In the genomic region with DNA sequence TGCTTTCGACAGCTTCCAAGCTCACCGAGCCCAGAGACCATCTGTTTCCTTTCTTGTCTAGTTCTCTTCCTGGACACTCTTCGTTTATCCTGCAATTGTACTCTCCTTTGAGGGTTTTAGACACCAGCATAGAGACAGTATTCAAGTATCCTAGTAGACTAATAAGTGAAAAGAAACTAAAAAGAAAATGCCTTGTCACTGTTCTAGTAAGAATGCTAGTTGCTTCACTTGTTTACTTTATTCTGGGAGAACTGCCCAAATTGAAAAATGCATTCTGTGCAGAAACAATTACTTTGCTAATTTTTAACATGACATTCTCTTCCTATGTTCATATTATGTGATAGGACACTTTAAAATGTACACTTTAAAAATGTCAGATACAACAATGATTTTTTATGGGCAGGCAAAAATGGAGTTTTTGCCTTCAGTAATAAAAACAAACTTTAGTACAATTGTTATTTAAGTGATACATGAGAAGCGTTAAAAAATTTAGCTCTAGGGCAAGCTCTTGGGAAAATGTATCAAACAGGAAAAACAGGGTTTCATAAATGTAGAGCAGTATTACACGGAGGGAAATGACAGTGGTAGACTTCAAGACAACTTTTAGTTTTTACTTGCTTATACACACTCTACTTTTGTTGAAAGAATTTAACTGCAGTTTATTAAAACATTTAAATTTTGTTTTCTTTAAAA, we compare ENCODE assay signal across 8 cellular contexts. TPM values are rescaled to one million over a fixed set of nuclear protein-coding genes. Genes with fewer than 3 reads are reported as not detected.
DNase-seq lines count a peak whose midpoint lies in the region; ATAC-seq, FAIRE-seq and TF ChIP-seq lines count a peak whose summit lies in the region.

No MANE protein-coding gene starts in this region.

- H2BK20ac ChIP-seq in H1 (ENCODE audit: low read length) = no peak overlapping the region

- no peak overlapping the region for H2BK5ac ChIP-seq in H1 (ENCODE audit: low read depth, low read length)

- peak overlapping the region; percentile 74; the same call in 1 of the 2 replicates for H2AFZ ChIP-seq in PC-3 (ENCODE audit: low read length)
- 0 out of 2 replicates have a peak overlapping the region, but pooled peaks have one; percentile 17 for H2AFZ ChIP-seq in H1 (ENCODE audit: low read length)

- H3F3A ChIP-seq in PC-3 (ENCODE audit: low read length, unreplicated experiment) = no peaks in the 10 kb centered on the region

- H3K27ac ChIP-seq in PC-3 (ENCODE audit: low read length) (peak overlapping the region; percentile 79), H1 (ENCODE audit: low read depth, low read length) (no peak overlapping the region)

- H3K4me3 ChIP-seq in PC-3 (ENCODE audit: low read length) (peak overlapping the region; percentile 99), H1 (ENCODE audit: extremely low read depth in 1 of 4, insufficient read depth in 2 of 4, low read depth in 3 of 4, low read length in 4 of 4) (peak overlapping the region; percentile 62 to 96 (median 80))

- no peaks in the 10 kb centered on the region for H3K9me3 ChIP-seq in PC-3 (ENCODE audit: low read length)
- no peaks in the 10 kb centered on the region for H3K9me3 ChIP-seq in H1 (ENCODE audit: insufficient read depth in 2 of 2, low read depth in 1 of 2, low read length in 1 of 2)

- TF ChIP-seq RAD21 in H1 (IDR thresholded peaks at IDR 0.05 in 1 of 2, conservative IDR thresholded peaks at IDR 0.05 in 1 of 2; ENCODE audit: low read depth in 2 of 2, low read length in 2 of 2) = no peak

- no peak overlapping the region for H2BK120ac ChIP-seq in H1 (replicated peaks; ENCODE audit: low read depth, low read length)

- H4K91ac ChIP-seq in H1 (replicated peaks; ENCODE audit: insufficient read length, low read length) = no peak overlapping the region

- H3K27ac Mint-ChIP-seq in mesothelial cell of epicardium = peak overlapping the region; percentile 99

- H3K4me1 ChIP-seq in PC-3 (ENCODE audit: insufficient read depth, low read length) (peaks cover 25% of the 10 kb centered on the region), H1 (replicated peaks in 1 of 4; ENCODE audit: control insufficient read depth in 3 of 4, insufficient read depth in 4 of 4, low read length in 3 of 4) (peaks cover 0 to 5% (median 0%) of the 10 kb centered on the region in 4 experiments; a peak in 1 of 7 replicates)

- H3K79me1 ChIP-seq in H1 (ENCODE audit: low read depth, low read length) = peaks cover 4% of the 10 kb centered on the region; the same call in 1 of the 2 replicates

- H3K18ac ChIP-seq in H1 (ENCODE audit: extremely low read depth, low read length) = no peak overlapping the region

- peak overlapping the region; percentile 21 for H3K4ac ChIP-seq in H1 (replicated peaks; ENCODE audit: insufficient read length, low read depth, low read length)

- no peaks in the 10 kb centered on the region for H3K27me3 Mint-ChIP-seq in mesothelial cell of epicardium (ENCODE audit: low read depth)

- no peak overlapping the region for H3K14ac ChIP-seq in H1 (ENCODE audit: insufficient read length)

- FAIRE-seq in H1 (lab: Jason Lieb, UNC) (no peak), urothelium cell line (lab: Jason Lieb, UNC) (no peak)

- H3K36me3 ChIP-seq in PC-3 (ENCODE audit: low read depth, low read length) (no peaks in the 10 kb centered on the region), H1 (ENCODE audit: control insufficient read depth in 2 of 4, insufficient read depth in 4 of 4, low read length in 3 of 4) (no peaks in the 10 kb centered on the region)

- H3K9me3 Mint-ChIP-seq in mesothelial cell of epicardium = no peaks in the 10 kb centered on the region

- no peak overlapping the region for H2BK15ac ChIP-seq in H1 (ENCODE audit: low read length)

- ATAC-seq in GM18517 (IDR thresholded peaks at IDR 0.05; ENCODE audit: unreplicated experiment) (peak; percentile 4), PC-3 (no peak), HG02981 (IDR thresholded peaks at IDR 0.05; ENCODE audit: unreplicated experiment) (no peak)

- no peak overlapping the region for H4K5ac ChIP-seq in H1 (ENCODE audit: insufficient read length, low read depth, low read length)

- no peak overlapping the region for H3K56ac ChIP-seq in H1 (replicated peaks; ENCODE audit: insufficient read length, low read depth, low read length)

- no peaks in the 10 kb centered on the region for H3K27me3 ChIP-seq in PC-3 (ENCODE audit: low read length)
- no peaks in the 10 kb centered on the region for H3K27me3 ChIP-seq in H1 (replicated peaks in 1 of 4; ENCODE audit: control insufficient read depth in 3 of 4, extremely low read depth in 1 of 4, insufficient read depth in 3 of 4, low read length in 3 of 4)

- CTCF ChIA-PET in PC-3 (lab: Charles Lee) = no interaction called here
- CTCF ChIA-PET in H1 (lab: Charles Lee; ENCODE audit: partially characterized antibody) = interaction anchor here (0.6 to 3.6 kb wide), 6 partner anchors 9 to 57 kb away, joined by 3 to 16 read pairs (median 4); no protein-coding TSS in a partner anchor

- TSS peak; percentile 50 for BruUV-seq in PC-3 (replicated peaks; lab: Mats Ljungman, UMichigan)

- WGBS in H1 (ENCODE audit: extremely low coverage in 1 of 2, insufficient coverage in 1 of 2, insufficient read length in 1 of 2, insufficient replicate concordance in 2 of 2, low coverage in 1 of 2, low lambda C conversion rate in 2 of 2, missing lambda C conversion rate in 1 of 2), 2 experiments = 45% methylated on average over 5 of the region's 5 CpGs; no CpG with 5 or more reads in 1 of the 2 experiments

- H3K4me3 Mint-ChIP-seq in mesothelial cell of epicardium = peak overlapping the region; percentile 91

- DNase-seq in AG08396 (ENCODE audit: low spot score) (peak; percentile 34), PC-3 (peak; percentile 80), H1 (ENCODE audit: low read depth in 1 of 2, low spot score in 2 of 2) (no peak), mesothelial cell of epicardium (ENCODE audit: low spot score in 2 of 2, unreplicated experiment in 2 of 2) (no peak), urothelium cell line (ENCODE audit: low spot score) (no peak), NCI-H2029 (lab: John Stamatoyannopoulos, UW) (no peak)

- peaks cover 4% of the 10 kb centered on the region; the same call in 1 of the 2 replicates for H3K23me2 ChIP-seq in H1 (ENCODE audit: low read depth, low read length)

- H2BK12ac ChIP-seq in H1 (ENCODE audit: low read depth, low read length) = no peak overlapping the region

- TF ChIP-seq CTCF in PC-3 (conservative IDR thresholded peaks at IDR 0.05; ENCODE audit: low read depth, low read length) (no peak), H1 (IDR thresholded peaks at IDR 0.05; ENCODE audit: control extremely low read depth in 1 of 3, insufficient read depth in 1 of 3, low read depth in 1 of 3, low read length in 3 of 3) (no peak), mesothelial cell of epicardium (IDR thresholded peaks at IDR 0.05; ENCODE audit: unreplicated experiment) (no peak)

- H3K79me2 ChIP-seq in PC-3 (ENCODE audit: low read length) = peaks cover 52% of the 10 kb centered on the region
- peaks cover 0 to 31% of the 10 kb centered on the region in 2 experiments; a peak in 3 of 4 replicates for H3K79me2 ChIP-seq in H1 (ENCODE audit: control insufficient read depth in 1 of 2, insufficient read depth in 2 of 2, low read length in 2 of 2)

- no peak overlapping the region for H2AK5ac ChIP-seq in H1 (ENCODE audit: low read depth, low read length)

- intact Hi-C loops in PC-3 (cut with micrococcal nuclease) = loop anchor here (5.0 kb wide), 1 partner anchor 34 kb away; no protein-coding TSS in a partner anchor

- H3K36me3 Mint-ChIP-seq in mesothelial cell of epicardium = peaks cover 3% of the 10 kb centered on the region

- TF ChIP-seq EP300 in H1 (IDR thresholded peaks at IDR 0.05; ENCODE audit: borderline replicate concordance in 1 of 2, low read depth in 2 of 2, low read length in 2 of 2) = no peak

- no peak overlapping the region for H3K23ac ChIP-seq in H1 (ENCODE audit: insufficient read length)

- H3K4me1 Mint-ChIP-seq in mesothelial cell of epicardium = peaks cover 39% of the 10 kb centered on the region

- no peaks in the 10 kb centered on the region for H3K9me2 ChIP-seq in PC-3 (replicated peaks; ENCODE audit: low read length)

- TF ChIP-seq POLR2A in H1 (IDR thresholded peaks at IDR 0.05; ENCODE audit: control extremely low read depth in 1 of 2, low read depth in 2 of 2, low read length in 2 of 2) = no peak

- H4K20me1 ChIP-seq in PC-3 (ENCODE audit: low read length) (no peaks in the 10 kb centered on the region), H1 (replicated peaks in 1 of 2; ENCODE audit: control insufficient read depth in 1 of 2, insufficient read depth in 2 of 2, low read length in 2 of 2) (peaks cover 0 to 1% of the 10 kb centered on the region in 2 experiments)

- H3K9ac ChIP-seq in PC-3 (ENCODE audit: low read length) (peak overlapping the region; percentile 88), H1 (replicated peaks in 1 of 4; ENCODE audit: extremely low read depth in 1 of 4, low read depth in 3 of 4, low read length in 3 of 4) (peak overlapping the region; percentile 55 to 87 (median 76))

- POLR2A ChIA-PET in PC-3 (lab: Charles Lee; ENCODE audit: unreplicated experiment) (no interaction called here), H1 (lab: Charles Lee; ENCODE audit: partially characterized antibody) (interaction anchor here (0.7 to 2.5 kb wide), 3 partner anchors 8 to 1125 kb away, joined by 5 to 7 read pairs (median 5); a partner anchor contains a TSS)

- H3K4me2 ChIP-seq in PC-3 (ENCODE audit: low read length) (peak overlapping the region; percentile 96), H1 (ENCODE audit: insufficient read depth in 1 of 2, low read depth in 2 of 2, low read length in 2 of 2) (peak overlapping the region; percentile 73 to 90)

- H4K8ac ChIP-seq in H1 (ENCODE audit: extremely low read depth, insufficient read depth, low read length) = no peak overlapping the region

TF ChIP-seq in H1, 55 proteins besides CTCF, POLR2A, EP300 and RAD21:
- TF ChIP-seq JUN (IDR thresholded peaks at IDR 0.05; ENCODE audit: low read depth, low read length) = no peak
TF ChIP-seq in H1: peak in this region for 0.

RNA-seq across cellular contexts. Expression of a gene that starts 1.3 kb away (rescaled TPM):
- total RNA-seq in PC-3 (2014; rRNA removed) (3.7 and 4.6 TPM in 2 replicates), mesothelial cell of epicardium (39.6 to 43.2 TPM (median 41.9 TPM) in 3 replicates)
- 14.0 and 15.0 TPM in 2 replicates for total RNA-seq in H1 (2021; fragmentation: NEBNext Ultra II Directional; extraction: Animal tissue kit (Norgen Biotek cat#: 25700))
- 3.5 and 4.5 TPM in 2 replicates for polyA plus RNA-seq in H1 (2011; rRNA removed)
- 3.6 TPM for polyA plus RNA-seq in H1 (2011; cell fraction: cytosol; rRNA removed)
- 5.4 TPM for polyA plus RNA-seq in H1 (2011; cell fraction: nucleus; rRNA removed)
- polyA plus RNA-seq in H1 (2012, experiment 1 of 2) = 3.5 to 7.1 TPM (median 4.6 TPM) in 4 replicates
- 0.55 TPM for polyA plus RNA-seq in H1 (2012, experiment 2 of 2)
- 4.7 TPM for polyA plus RNA-seq in H1 (2013, experiment 1 of 2)
- 4.0 TPM for polyA plus RNA-seq in H1 (2013, experiment 2 of 2)
- 10.4 and 11.9 TPM in 2 replicates for polyA minus RNA-seq in H1 (2011; rRNA and poly(A)+ RNA removed)
- 21.4 TPM for polyA minus RNA-seq in H1 (2011; cell fraction: cytosol; rRNA and poly(A)+ RNA removed)
- polyA minus RNA-seq in H1 (2011; cell fraction: nucleus; rRNA and poly(A)+ RNA removed) = 20.8 TPM

Comparison
In these comparisons a context has a peak if more than half of its experiments do, and no peak if none do; other contexts are left out.
1. DNase-seq: peak in AG08396 (single experiment) and PC-3 (single experiment); none in H1 (0 of 2), mesothelial cell of epicardium (0 of 2), urothelium cell line (single experiment) and NCI-H2029 (single experiment).